Comparison of ENCODE assay signal across 14 cellular contexts in genomic region chr6:97280766-97281165, GRCh38. TPM values are rescaled to one million over a fixed set of nuclear protein-coding genes. Genes with fewer than 3 reads are reported as not detected.
DNase-seq lines count a peak whose midpoint lies in the region; ATAC-seq and TF ChIP-seq lines count a peak whose summit lies in the region.
"Had no signal": no experiment of that assay in that cellular context is flagged by ENCODE, and none has a peak within 500 bp of the region (broad histone marks: within the 10 kb centered on the region; RNA-seq: fewer than 3 reads in every experiment).

No MANE protein-coding gene starts in this region.

- CTCF ChIA-PET in MCF 10A (lab: Yijun Ruan, JAX): interaction anchor here (1.8 kb wide), 1 partner anchor 65 kb away, joined by 4 read pairs; no protein-coding TSS in a partner anchor
- CTCF ChIA-PET in OCI-LY7 (lab: Charles Lee; ENCODE audit: unreplicated experiment): no interaction called here

- H3K4me3 Mint-ChIP-seq in MCF 10A (ENCODE audit: unreplicated experiment) (peak overlapping the region; percentile 87), type B pancreatic cell (peak overlapping the region; percentile 98)

- no peak for TF ChIP-seq CTCF in MCF 10A (IDR thresholded peaks at IDR 0.05; ENCODE audit: unreplicated experiment)
- TF ChIP-seq CTCF in breast epithelium (IDR thresholded peaks at IDR 0.05): no peak
- no peak for TF ChIP-seq CTCF in OCI-LY7 (conservative IDR thresholded peaks at IDR 0.05; ENCODE audit: low read length)
- TF ChIP-seq CTCF in type B pancreatic cell (conservative IDR thresholded peaks at IDR 0.05): no peak

- H3K4me3 ChIP-seq in breast epithelium (no peak overlapping the region), OCI-LY7 (ENCODE audit: low read depth, low read length, poor library complexity, severe bottlenecking) (peak overlapping the region; percentile 84), ectodermal cell (ENCODE audit: insufficient read depth, low read depth, low read length) (peak overlapping the region; percentile 91)
- H3K4me3 ChIP-seq: left lung had no signal

- intact Hi-C loops in MCF 10A (cut with micrococcal nuclease) (no loop called here), breast epithelium (cut with DNase I; ENCODE audit: low total_unique reads) (no loop called here), OCI-LY7 (cut with micrococcal nuclease; ENCODE audit: unreplicated experiment) (loop anchor here (10.0 kb wide), 2 partner anchors 666 to 756 kb away; partner anchors contain the start of gene UFL1)

- no peak for ATAC-seq in GM21619 (IDR thresholded peaks at IDR 0.05; ENCODE audit: unreplicated experiment)
- ATAC-seq: left lung had no signal

- whole genome bisulfite sequencing in ectodermal cell, 2 experiments: 100% methylated on average over 1 of the region's 1 CpG

- peak overlapping the region; percentile 92 for H3K4me2 ChIP-seq in OCI-LY7 (ENCODE audit: low read length)

- POLR2A ChIA-PET in MCF 10A (lab: Yijun Ruan, JAX): no interaction called here
- POLR2A ChIA-PET in OCI-LY7 (lab: Charles Lee): interaction anchor here (1.5 kb wide), 1 partner anchor 23 kb away, joined by 4 read pairs; no protein-coding TSS in a partner anchor

- H4K20me1 ChIP-seq in OCI-LY7 (ENCODE audit: insufficient read depth, low read length): peaks cover 14% of the 10 kb centered on the region; the same call in 1 of the 2 replicates

- H3K27ac ChIP-seq in breast epithelium (no peak overlapping the region), OCI-LY7 (ENCODE audit: low read depth, low read length, poor library complexity, severe bottlenecking) (no peak overlapping the region), ectodermal cell (ENCODE audit: insufficient read depth, low read depth, low read length, poor library complexity, severe bottlenecking) (no peak overlapping the region)
- H3K27ac ChIP-seq: left lung, RWPE1 had no signal

- H3K9me2 ChIP-seq in OCI-LY7 (ENCODE audit: insufficient read depth, low read length): no peaks in the 10 kb centered on the region

- H3K27me3 Mint-ChIP-seq in MCF 10A (ENCODE audit: insufficient read depth, unreplicated experiment) (no peaks in the 10 kb centered on the region), type B pancreatic cell (no peaks in the 10 kb centered on the region)

- BruUV-seq in MCF 10A (replicated peaks; lab: Mats Ljungman, UMichigan) (no TSS peak), OCI-LY7 (replicated peaks; lab: Mats Ljungman, UMichigan) (no TSS peak)

- H2AFZ ChIP-seq in OCI-LY7 (ENCODE audit: low read length): no peak overlapping the region

- peaks cover 64% of the 10 kb centered on the region for H3K79me2 ChIP-seq in OCI-LY7 (ENCODE audit: insufficient read depth, low read depth, low read length)

- no peak for TF ChIP-seq POLR2A in breast epithelium (IDR thresholded peaks at IDR 0.05)

- DNase-seq in MCF 10A (ENCODE audit: unreplicated experiment) (no peak), breast epithelium (ENCODE audit: low spot score in 2 of 2) (no peak), OCI-LY7 (ENCODE audit: low spot score) (no peak), type B pancreatic cell (ENCODE audit: extremely low spot score, unreplicated experiment) (no peak), SW480 (ENCODE audit: low spot score) (no peak)
- no peak for DNase-seq in stimulated activated naive CD4-positive, alpha-beta T cell (lab: John Stamatoyannopoulos, UW)
- DNase-seq: activated CD8-positive, alpha-beta memory T cell treated with anti-CD3 and anti-CD28 coated beads, Interleukin-2, amount 50 U/mL, for 48 hours; head of caudate nucleus; left lung; NCI-H1417 treated with DMSO at 0.1 percent for 48 hours; NCI-H446 treated with DMSO at 0.1 percent for 48 hours had no signal

- H3K27ac Mint-ChIP-seq in MCF 10A (ENCODE audit: low read depth, unreplicated experiment): peak overlapping the region; percentile 27
- H3K27ac Mint-ChIP-seq in type B pancreatic cell: peak overlapping the region; percentile 92

- no peaks in the 10 kb centered on the region for H3K27me3 ChIP-seq in breast epithelium
- H3K27me3 ChIP-seq in ectodermal cell (ENCODE audit: control insufficient read depth, insufficient read depth, low read length, poor library complexity, severe bottlenecking): no peaks in the 10 kb centered on the region
- H3K27me3 ChIP-seq: left lung had no signal

- H3K4me1 ChIP-seq in breast epithelium (no peaks in the 10 kb centered on the region), OCI-LY7 (ENCODE audit: insufficient read depth, low read length, poor library complexity, severe bottlenecking) (peaks cover 16% of the 10 kb centered on the region), ectodermal cell (ENCODE audit: control insufficient read depth, insufficient read depth, low read length) (peaks cover 3% of the 10 kb centered on the region)

- H3K9me3 ChIP-seq in breast epithelium (no peaks in the 10 kb centered on the region), OCI-LY7 (ENCODE audit: low read length) (no peaks in the 10 kb centered on the region), ectodermal cell (ENCODE audit: control insufficient read depth, low read length) (no peaks in the 10 kb centered on the region)
- H3K9me3 ChIP-seq: left lung had no signal

- H3K9me3 Mint-ChIP-seq in MCF 10A (ENCODE audit: unreplicated experiment) (no peaks in the 10 kb centered on the region), type B pancreatic cell (no peaks in the 10 kb centered on the region)

- H3K4me1 Mint-ChIP-seq in MCF 10A (ENCODE audit: insufficient read depth, unreplicated experiment): no peaks in the 10 kb centered on the region
- peaks cover 14% of the 10 kb centered on the region for H3K4me1 Mint-ChIP-seq in type B pancreatic cell (ENCODE audit: unreplicated experiment)

- no peaks in the 10 kb centered on the region for H3K36me3 ChIP-seq in breast epithelium
- H3K36me3 ChIP-seq in OCI-LY7 (ENCODE audit: insufficient read depth, low read length): peaks cover 63% of the 10 kb centered on the region
- H3K36me3 ChIP-seq in ectodermal cell (ENCODE audit: control insufficient read depth, insufficient read depth, low read length): peaks cover 3% of the 10 kb centered on the region

- H3K36me3 Mint-ChIP-seq in MCF 10A (ENCODE audit: insufficient read depth, unreplicated experiment) (peaks cover 21% of the 10 kb centered on the region), type B pancreatic cell (peaks cover 20% of the 10 kb centered on the region)

RNA-seq across cellular contexts. Expression of gene MMS22L, which starts 2.2 kb away (rescaled TPM):
- total RNA-seq in MCF 10A (2022): 7.6 and 9.8 TPM in 2 replicates
- total RNA-seq in breast epithelium: 10 to 100 TPM in 1 of 3 donors, 1 to 10 TPM in 2; 5.4 to 16.2 (median 9.5) TPM
- 44.3 and 50.2 TPM in 2 replicates for total RNA-seq in OCI-LY7 (2014; rRNA removed; shearing (Covaris generic))
- 62.3 and 66.1 TPM in 2 replicates for total RNA-seq in OCI-LY7 (2022)
- 29.7 TPM for polyA plus RNA-seq in ectodermal cell (2013, experiment 1 of 4)
- 33.0 TPM for polyA plus RNA-seq in ectodermal cell (2013, experiment 2 of 4)
- 23.2 TPM for polyA plus RNA-seq in ectodermal cell (2013, experiment 3 of 4)
- 26.4 TPM for polyA plus RNA-seq in ectodermal cell (2013, experiment 4 of 4)
- 40.3 and 64.1 TPM in 2 replicates for total RNA-seq in type B pancreatic cell (ENCODE audit: low replicate concordance)

Comparison
In these comparisons a context has a peak if more than half of its experiments do, and no peak if none do; other contexts are left out.
1. H3K4me3 ChIP-seq: peak in OCI-LY7 (single experiment) and ectodermal cell (single experiment); none in breast epithelium (0 of 3).